9 cellular contexts compared by ENCODE assay signal in genomic region chr2:127857494-127857818, GRCh38. TPM values are rescaled to one million over a fixed set of nuclear protein-coding genes. Genes with fewer than 3 reads are reported as not detected.
A peak's percentile ranks its signal among the peaks of the same experiment; 100 is the strongest.
DNase-seq lines count a peak whose midpoint lies in the region; ATAC-seq, FAIRE-seq and TF ChIP-seq lines count a peak whose summit lies in the region.
"Had no signal": no experiment of that assay in that cellular context is flagged by ENCODE, and none has a peak within 500 bp of the region (broad histone marks: within the 10 kb centered on the region; RNA-seq: fewer than 3 reads in every experiment).

No MANE protein-coding gene starts in this region.

- no peak for ATAC-seq in HG02970 (IDR thresholded peaks at IDR 0.05; ENCODE audit: low FRiP score, unreplicated experiment)

- H3K4me3 ChIP-seq in Jurkat, Clone E6-1 (ENCODE audit: low read length), result peak overlapping the region; percentile 94
- H3K4me3 ChIP-seq in WI38 (ENCODE audit: low read depth, low read length), result peak overlapping the region; percentile 74
- H3K4me3 ChIP-seq in esophagus (ENCODE audit: low read depth in 1 of 2, low read length in 2 of 2), result peak overlapping the region; percentile 68 to 98
- H3K4me3 ChIP-seq in neural progenitor cell, result peak overlapping the region; percentile 94

- WGBS in esophagus, 2 donors, result 0 to 1% methylated on average over 16 of the region's 16 CpGs

- H3F3A ChIP-seq in neural progenitor cell (ENCODE audit: low read depth), result peaks cover 19% of the 10 kb centered on the region

- peak overlapping the region; percentile 65 for H3K27ac Mint-ChIP-seq in neural progenitor cell

- H3K27me3 Mint-ChIP-seq in neural progenitor cell (ENCODE audit: insufficient read depth, low read depth), result no peaks in the 10 kb centered on the region

- H3K4me3 Mint-ChIP-seq in neural progenitor cell, result peak overlapping the region; percentile 98

- H3K27ac ChIP-seq in esophagus (ENCODE audit: low read depth in 2 of 2, low read length in 1 of 2) (peak overlapping the region; percentile 55 to 64), neural progenitor cell (no peak overlapping the region)

- peaks cover 10% of the 10 kb centered on the region for H3K36me3 Mint-ChIP-seq in neural progenitor cell

- H3K9me3 Mint-ChIP-seq in neural progenitor cell, result no peaks in the 10 kb centered on the region

- TF ChIP-seq CTCF in WI38 (IDR thresholded peaks at IDR 0.05; ENCODE audit: low read depth, low read length), result no peak
- no peak for TF ChIP-seq CTCF in neural progenitor cell (IDR thresholded peaks at IDR 0.05)

- peaks cover 31% of the 10 kb centered on the region for H3K4me1 Mint-ChIP-seq in neural progenitor cell

- H3K4me1 ChIP-seq in esophagus (ENCODE audit: control insufficient read depth in 2 of 2, insufficient read depth in 2 of 2, low read length in 1 of 2) (peaks cover 2% of the 10 kb centered on the region in 2 donors), neural progenitor cell (peaks cover 7% of the 10 kb centered on the region)

- H4K20me1 ChIP-seq in neural progenitor cell (ENCODE audit: low read depth), result peaks cover 41% of the 10 kb centered on the region

- no peak for FAIRE-seq in GM19239 (lab: Jason Lieb, UNC)
- FAIRE-seq: frontal cortex had no signal

- H3K4me2 ChIP-seq in neural progenitor cell, result peak overlapping the region; percentile 88

- H3K9me3 ChIP-seq in esophagus (ENCODE audit: control insufficient read depth in 2 of 2, insufficient read depth in 1 of 2, low read depth in 1 of 2, low read length in 1 of 2) (no peaks in the 10 kb centered on the region), neural progenitor cell (ENCODE audit: low read depth) (no peaks in the 10 kb centered on the region)

- H3K36me3 ChIP-seq in esophagus (ENCODE audit: control insufficient read depth in 2 of 2, insufficient read depth in 2 of 2, low read length in 1 of 2) (peaks cover 0 to 1% of the 10 kb centered on the region in 2 donors), neural progenitor cell (no peaks in the 10 kb centered on the region)

- H3K27me3 ChIP-seq in esophagus (ENCODE audit: control insufficient read depth in 1 of 2, insufficient read depth in 2 of 2, low read length in 2 of 2) (no peaks in the 10 kb centered on the region), neural progenitor cell (no peaks in the 10 kb centered on the region)

- peak overlapping the region; percentile 58 for H3K9ac ChIP-seq in neural progenitor cell

- peak overlapping the region; percentile 54 for H2AFZ ChIP-seq in neural progenitor cell (replicated peaks)

- peaks cover 54% of the 10 kb centered on the region for H3K79me2 ChIP-seq in neural progenitor cell (ENCODE audit: low read depth)

- DNase-seq in activated CD8-positive, alpha-beta memory T cell treated with anti-CD3 and anti-CD28 coated beads, Interleukin-2, amount 50 U/mL, for 48 hours, result peak; percentile 60
- DNase-seq in activated CD8-positive, alpha-beta memory T cell treated with anti-CD3 and anti-CD28 coated beads, Interleukin-2, amount 50 U/mL, for 4 hours, result no peak
- no peak for DNase-seq in Jurkat, Clone E6-1 (ENCODE audit: low read depth, low spot score)
- DNase-seq in neural progenitor cell (ENCODE audit: low spot score) (peak; percentile 21), GM19239 (ENCODE audit: insufficient read length, low spot score) (no peak)

RNA-seq across cellular contexts. Expression of gene POLR2D, which starts 0.5 kb away (rescaled TPM):
- polyA plus RNA-seq in Jurkat, Clone E6-1 (2012; ENCODE audit: insufficient read depth, insufficient read length), result 63.3 TPM
- polyA plus RNA-seq in esophagus, result 10 to 100 TPM in 1 of 2 donors, 1 to 10 TPM in 1; 6.8 to 10.2 TPM
- total RNA-seq in neural progenitor cell (ENCODE audit: low replicate concordance), result 32.2 and 33.7 TPM in 2 replicates

RNA-seq across cellular contexts. Expression of gene AMMECR1L, which starts 28.3 kb away (rescaled TPM):
- 14.9 TPM for polyA plus RNA-seq in Jurkat, Clone E6-1 (2012; ENCODE audit: insufficient read depth, insufficient read length)
- 1 to 10 TPM; 5.4 to 5.8 TPM for polyA plus RNA-seq in esophagus
- total RNA-seq in neural progenitor cell (ENCODE audit: low replicate concordance), result 19.0 and 21.0 TPM in 2 replicates

RNA-seq across cellular contexts. Expression of gene WDR33, which starts 46.5 kb away (rescaled TPM):
- 69.2 TPM for polyA plus RNA-seq in Jurkat, Clone E6-1 (2012; ENCODE audit: insufficient read depth, insufficient read length)
- polyA plus RNA-seq in esophagus, result 10 to 100 TPM; 10.6 to 12.2 TPM
- total RNA-seq in neural progenitor cell (ENCODE audit: low replicate concordance), result 43.7 and 83.4 TPM in 2 replicates

Comparison
In these comparisons a context has a peak if more than half of its experiments do, and no peak if none do; other contexts are left out.
1. DNase-seq: peak in activated CD8-positive, alpha-beta memory T cell treated with anti-CD3 and anti-CD28 coated beads, Interleukin-2, amount 50 U/mL, for 48 hours (single experiment) and neural progenitor cell (single experiment); none in activated CD8-positive, alpha-beta memory T cell treated with anti-CD3 and anti-CD28 coated beads, Interleukin-2, amount 50 U/mL, for 4 hours (single experiment), Jurkat, Clone E6-1 (single experiment) and GM19239 (single experiment).
2. Peak in every context shown above with its lines, with median percentiles within 50 percentile points of each other: H3K4me3 ChIP-seq.